ENCODE assay signal across 1 cellular context in genomic region chr3:52534281-52535183, GRCh38.
TF ChIP-seq lines count a peak whose summit lies in the region.

No MANE protein-coding gene starts in this region.

TF ChIP-seq in IMR-90, 13 proteins besides CTCF, POLR2A, EP300 and RAD21:
- TF ChIP-seq, protein P1, sequence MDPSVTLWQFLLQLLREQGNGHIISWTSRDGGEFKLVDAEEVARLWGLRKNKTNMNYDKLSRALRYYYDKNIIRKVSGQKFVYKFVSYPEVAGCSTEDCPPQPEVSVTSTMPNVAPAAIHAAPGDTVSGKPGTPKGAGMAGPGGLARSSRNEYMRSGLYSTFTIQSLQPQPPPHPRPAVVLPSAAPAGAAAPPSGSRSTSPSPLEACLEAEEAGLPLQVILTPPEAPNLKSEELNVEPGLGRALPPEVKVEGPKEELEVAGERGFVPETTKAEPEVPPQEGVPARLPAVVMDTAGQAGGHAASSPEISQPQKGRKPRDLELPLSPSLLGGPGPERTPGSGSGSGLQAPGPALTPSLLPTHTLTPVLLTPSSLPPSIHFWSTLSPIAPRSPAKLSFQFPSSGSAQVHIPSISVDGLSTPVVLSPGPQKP (IDR thresholded peaks at IDR 0.05; ENCODE audit: borderline replicate concordance, low read depth, low read length) = no peak
- TF ChIP-seq SMC3 (IDR thresholded peaks at IDR 0.05; ENCODE audit: low read depth, low read length) = no peak
- TF ChIP-seq BHLHE40 (IDR thresholded peaks at IDR 0.05; ENCODE audit: low read depth, low read length) = no peak
- no peak for TF ChIP-seq MAFK (IDR thresholded peaks at IDR 0.05; ENCODE audit: low read depth, low read length)
- no peak for TF ChIP-seq CEBPB (IDR thresholded peaks at IDR 0.05; ENCODE audit: low read depth, low read length)
- no peak for TF ChIP-seq RCOR1 (IDR thresholded peaks at IDR 0.05; ENCODE audit: insufficient replicate concordance, low read length)
